ENCODE assay signal across 21 cellular contexts in genomic region chr10:33065111-33065510, GRCh38.
"Had no signal": no experiment of that assay in that cellular context is flagged by ENCODE, and none has a peak within 500 bp of the region (broad histone marks: within the 10 kb centered on the region; RNA-seq: fewer than 3 reads in every experiment).

No MANE protein-coding gene starts in this region.

- DNase-seq: activated B cell treated with CpG ODN at 0.5 μM for 24 hours; activated CD4-positive, alpha-beta memory T cell treated with anti-CD3 and anti-CD28 coated beads for 36 hours; activated CD4-positive, alpha-beta T cell treated with anti-CD3 and anti-CD28 coated beads for 1 hour; activated CD4-positive, alpha-beta T cell treated with anti-CD3 and anti-CD28 coated beads, Interleukin-2, amount 10 ng/mL, durations not matched to agents 7 days and 5 days; activated CD8-positive, alpha-beta memory T cell treated with anti-CD3 and anti-CD28 coated beads for 24 hours; activated effector memory CD4-positive, alpha-beta T cell treated with anti-CD3 and anti-CD28 coated beads, Interleukin-2, amount 50 U/mL, for 16 hours; activated naive CD4-positive, alpha-beta T cell treated with Interleukin-2 at 50 U/mL for 16 hours; activated naive CD8-positive, alpha-beta T cell treated with anti-CD3 and anti-CD28 coated beads, Interleukin-2, amount 50 U/mL, for 24 hours; activated T-cell treated with anti-CD3 and anti-CD28 coated beads, Interleukin-2, amount 50 U/mL, for 4 hours; amniotic stem cell; Karpas-422; NCI-H1105 treated with DMSO at 0.1 percent for 48 hours; NCI-H146; NCI-H187 treated with DMSO at 0.1 percent for 48 hours; NCI-H2081 treated with DMSO at 0.1 percent for 48 hours; NCI-H446; NCI-H524; SIG-M5; T-helper 17 cell; T-helper 9 cell had no signal

- ATAC-seq: activated naive CD4-positive, alpha-beta T cell treated with anti-CD3 and anti-CD28 coated beads, Interleukin-2, amount 50 U/mL, for 72 hours; activated naive CD8-positive, alpha-beta T cell treated with anti-CD3 and anti-CD28 coated beads, Interleukin-2, amount 50 U/mL, for 24 hours; activated T-cell treated with anti-CD3 and anti-CD28 coated beads, Interleukin-2, amount 50 U/mL, for 4 hours; T-helper 17 cell had no signal
